1 cellular context compared by ENCODE assay signal in the genomic region with DNA sequence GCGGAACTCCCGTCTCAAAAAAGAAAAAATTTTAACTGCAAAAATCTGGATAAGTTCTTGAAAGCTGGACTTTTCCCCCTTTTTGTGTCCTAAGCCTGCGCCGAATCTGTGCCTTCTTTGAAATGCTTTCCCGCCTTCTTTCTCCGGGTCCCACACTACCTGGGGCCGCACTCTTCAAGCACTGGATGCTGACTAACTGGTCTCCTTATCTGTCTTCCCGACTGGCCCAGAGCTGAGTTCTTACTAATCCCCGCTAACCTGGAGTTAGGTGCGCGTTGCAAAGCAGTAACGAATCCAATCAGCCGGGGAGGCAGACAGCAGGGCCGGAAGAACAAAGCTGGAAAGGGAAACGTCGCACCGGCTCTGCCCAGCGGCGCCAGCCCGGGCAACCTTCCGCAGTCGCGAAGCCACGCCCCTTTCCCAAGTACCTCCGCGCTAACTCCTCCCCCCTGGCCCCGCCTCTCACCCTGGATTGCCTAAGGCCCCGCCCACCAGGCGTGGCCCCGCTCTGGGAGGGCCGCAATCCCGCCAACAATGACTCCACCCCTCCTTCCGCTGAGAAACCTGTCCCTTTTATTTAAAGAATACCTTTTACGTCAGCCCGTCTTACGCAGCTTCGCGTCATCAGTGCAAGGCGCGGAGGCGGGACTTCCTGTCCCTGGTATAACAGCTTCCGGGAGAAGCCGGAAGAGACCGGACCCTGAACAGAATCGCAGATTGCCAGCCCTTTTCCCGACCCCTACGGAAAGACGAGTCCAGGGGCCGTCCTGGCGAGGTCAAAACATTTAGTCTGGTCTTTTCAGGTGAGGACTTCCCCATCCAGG.
TF ChIP-seq lines count a peak whose summit lies in the region.

A gene (plus strand): TSS at position 666 of the 824 bp plus-strand sequence. CDS start 737 bp downstream, outside the sequence.

TF ChIP-seq in HEK293, 187 proteins besides CTCF, POLR2A, EP300 and RAD21 (continued from another document):
- TF ChIP-seq, protein P1, sequence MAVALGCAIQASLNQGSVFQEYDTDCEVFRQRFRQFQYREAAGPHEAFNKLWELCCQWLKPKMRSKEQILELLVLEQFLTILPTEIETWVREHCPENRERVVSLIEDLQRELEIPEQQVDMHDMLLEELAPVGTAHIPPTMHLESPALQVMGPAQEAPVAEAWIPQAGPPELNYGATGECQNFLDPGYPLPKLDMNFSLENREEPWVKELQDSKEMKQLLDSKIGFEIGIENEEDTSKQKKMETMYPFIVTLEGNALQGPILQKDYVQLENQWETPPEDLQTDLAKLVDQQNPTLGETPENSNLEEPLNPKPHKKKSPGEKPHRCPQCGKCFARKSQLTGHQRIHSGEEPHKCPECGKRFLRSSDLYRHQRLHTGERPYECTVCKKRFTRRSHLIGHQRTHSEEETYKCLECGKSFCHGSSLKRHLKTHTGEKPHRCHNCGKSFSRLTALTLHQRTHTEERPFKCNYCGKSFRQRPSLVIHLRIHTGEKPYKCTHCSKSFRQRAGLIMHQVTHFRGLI (tag by site-specific recombination; IDR thresholded peaks at IDR 0.05), result peak; percentile 42; the same call in 1 of the 2 replicates
- TF ChIP-seq, protein P2, sequence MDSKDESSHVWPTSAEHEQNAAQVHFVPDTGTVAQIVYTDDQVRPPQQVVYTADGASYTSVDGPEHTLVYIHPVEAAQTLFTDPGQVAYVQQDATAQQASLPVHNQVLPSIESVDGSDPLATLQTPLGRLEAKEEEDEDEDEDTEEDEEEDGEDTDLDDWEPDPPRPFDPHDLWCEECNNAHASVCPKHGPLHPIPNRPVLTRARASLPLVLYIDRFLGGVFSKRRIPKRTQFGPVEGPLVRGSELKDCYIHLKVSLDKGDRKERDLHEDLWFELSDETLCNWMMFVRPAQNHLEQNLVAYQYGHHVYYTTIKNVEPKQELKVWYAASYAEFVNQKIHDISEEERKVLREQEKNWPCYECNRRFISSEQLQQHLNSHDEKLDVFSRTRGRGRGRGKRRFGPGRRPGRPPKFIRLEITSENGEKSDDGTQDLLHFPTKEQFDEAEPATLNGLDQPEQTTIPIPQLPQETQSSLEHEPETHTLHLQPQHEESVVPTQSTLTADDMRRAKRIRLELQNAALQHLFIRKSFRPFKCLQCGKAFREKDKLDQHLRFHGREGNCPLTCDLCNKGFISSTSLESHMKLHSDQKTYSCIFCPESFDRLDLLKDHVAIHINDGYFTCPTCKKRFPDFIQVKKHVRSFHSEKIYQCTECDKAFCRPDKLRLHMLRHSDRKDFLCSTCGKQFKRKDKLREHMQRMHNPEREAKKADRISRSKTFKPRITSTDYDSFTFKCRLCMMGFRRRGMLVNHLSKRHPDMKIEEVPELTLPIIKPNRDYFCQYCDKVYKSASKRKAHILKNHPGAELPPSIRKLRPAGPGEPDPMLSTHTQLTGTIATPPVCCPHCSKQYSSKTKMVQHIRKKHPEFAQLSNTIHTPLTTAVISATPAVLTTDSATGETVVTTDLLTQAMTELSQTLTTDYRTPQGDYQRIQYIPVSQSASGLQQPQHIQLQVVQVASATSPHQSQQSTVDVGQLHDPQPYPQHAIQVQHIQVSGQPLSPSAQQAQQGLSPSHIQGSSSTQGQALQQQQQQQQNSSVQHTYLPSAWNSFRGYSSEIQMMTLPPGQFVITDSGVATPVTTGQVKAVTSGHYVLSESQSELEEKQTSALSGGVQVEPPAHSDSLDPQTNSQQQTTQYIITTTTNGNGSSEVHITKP (tag by site-specific recombination; IDR thresholded peaks at IDR 0.05), result peak; percentile 55
- TF ChIP-seq SETDB1 (IDR thresholded peaks at IDR 0.05; ENCODE audit: insufficient read length, low read length), result no peak
